In the genomic region with DNA sequence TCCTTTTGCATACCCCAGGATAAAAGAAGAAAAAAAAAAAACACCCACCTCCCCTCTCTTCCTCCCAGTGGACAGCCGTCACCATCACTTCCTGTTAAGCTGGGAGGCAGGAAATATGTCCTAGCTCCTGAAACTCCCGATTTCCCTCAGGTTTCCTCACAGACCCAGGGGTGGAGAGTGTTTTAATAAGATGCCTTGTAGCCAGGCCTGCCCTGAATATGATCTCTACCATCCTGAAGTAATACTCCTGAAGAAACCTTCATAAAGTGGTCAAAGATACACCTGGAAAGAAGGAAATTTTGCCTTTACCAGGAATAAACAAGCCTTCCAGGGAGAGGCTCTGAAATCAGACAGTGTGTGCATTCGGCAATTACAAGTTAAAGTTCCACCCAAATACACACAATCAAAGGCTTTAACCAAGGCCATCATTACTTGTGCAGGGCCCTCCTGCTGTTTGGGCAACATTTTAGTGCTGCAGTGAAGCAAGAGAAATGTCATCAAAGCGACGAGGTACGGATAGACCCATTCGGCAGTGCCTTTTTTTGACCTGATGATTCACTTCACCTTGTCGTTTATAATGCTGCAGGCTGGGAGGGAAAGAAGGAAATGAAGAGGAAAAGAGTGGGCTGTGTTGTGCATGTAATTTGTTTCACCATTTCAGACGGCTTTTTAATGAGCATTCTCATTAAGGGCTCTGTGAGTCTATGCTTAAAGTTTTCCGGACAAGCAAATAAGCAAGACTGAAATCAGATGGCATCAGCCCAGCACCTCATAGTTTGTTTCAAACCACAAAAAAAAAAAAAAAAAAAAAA, we compare ENCODE assay signal across 1 cellular context.
A peak's percentile ranks its signal among the peaks of the same experiment; 100 is the strongest.
TF ChIP-seq lines count a peak whose summit lies in the region.

No MANE protein-coding gene starts in this region.

TF ChIP-seq in HepG2, 621 proteins besides CTCF, POLR2A, EP300 and RAD21 (continued from another document and continues in another):
- TF ChIP-seq, protein P1, sequence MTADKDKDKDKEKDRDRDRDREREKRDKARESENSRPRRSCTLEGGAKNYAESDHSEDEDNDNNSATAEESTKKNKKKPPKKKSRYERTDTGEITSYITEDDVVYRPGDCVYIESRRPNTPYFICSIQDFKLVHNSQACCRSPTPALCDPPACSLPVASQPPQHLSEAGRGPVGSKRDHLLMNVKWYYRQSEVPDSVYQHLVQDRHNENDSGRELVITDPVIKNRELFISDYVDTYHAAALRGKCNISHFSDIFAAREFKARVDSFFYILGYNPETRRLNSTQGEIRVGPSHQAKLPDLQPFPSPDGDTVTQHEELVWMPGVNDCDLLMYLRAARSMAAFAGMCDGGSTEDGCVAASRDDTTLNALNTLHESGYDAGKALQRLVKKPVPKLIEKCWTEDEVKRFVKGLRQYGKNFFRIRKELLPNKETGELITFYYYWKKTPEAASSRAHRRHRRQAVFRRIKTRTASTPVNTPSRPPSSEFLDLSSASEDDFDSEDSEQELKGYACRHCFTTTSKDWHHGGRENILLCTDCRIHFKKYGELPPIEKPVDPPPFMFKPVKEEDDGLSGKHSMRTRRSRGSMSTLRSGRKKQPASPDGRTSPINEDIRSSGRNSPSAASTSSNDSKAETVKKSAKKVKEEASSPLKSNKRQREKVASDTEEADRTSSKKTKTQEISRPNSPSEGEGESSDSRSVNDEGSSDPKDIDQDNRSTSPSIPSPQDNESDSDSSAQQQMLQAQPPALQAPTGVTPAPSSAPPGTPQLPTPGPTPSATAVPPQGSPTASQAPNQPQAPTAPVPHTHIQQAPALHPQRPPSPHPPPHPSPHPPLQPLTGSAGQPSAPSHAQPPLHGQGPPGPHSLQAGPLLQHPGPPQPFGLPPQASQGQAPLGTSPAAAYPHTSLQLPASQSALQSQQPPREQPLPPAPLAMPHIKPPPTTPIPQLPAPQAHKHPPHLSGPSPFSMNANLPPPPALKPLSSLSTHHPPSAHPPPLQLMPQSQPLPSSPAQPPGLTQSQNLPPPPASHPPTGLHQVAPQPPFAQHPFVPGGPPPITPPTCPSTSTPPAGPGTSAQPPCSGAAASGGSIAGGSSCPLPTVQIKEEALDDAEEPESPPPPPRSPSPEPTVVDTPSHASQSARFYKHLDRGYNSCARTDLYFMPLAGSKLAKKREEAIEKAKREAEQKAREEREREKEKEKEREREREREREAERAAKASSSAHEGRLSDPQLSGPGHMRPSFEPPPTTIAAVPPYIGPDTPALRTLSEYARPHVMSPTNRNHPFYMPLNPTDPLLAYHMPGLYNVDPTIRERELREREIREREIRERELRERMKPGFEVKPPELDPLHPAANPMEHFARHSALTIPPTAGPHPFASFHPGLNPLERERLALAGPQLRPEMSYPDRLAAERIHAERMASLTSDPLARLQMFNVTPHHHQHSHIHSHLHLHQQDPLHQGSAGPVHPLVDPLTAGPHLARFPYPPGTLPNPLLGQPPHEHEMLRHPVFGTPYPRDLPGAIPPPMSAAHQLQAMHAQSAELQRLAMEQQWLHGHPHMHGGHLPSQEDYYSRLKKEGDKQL (CRISPR knock-in tag; IDR thresholded peaks at IDR 0.05; ENCODE audit: low read depth): peak; percentile 85
- TF ChIP-seq, protein P2, sequence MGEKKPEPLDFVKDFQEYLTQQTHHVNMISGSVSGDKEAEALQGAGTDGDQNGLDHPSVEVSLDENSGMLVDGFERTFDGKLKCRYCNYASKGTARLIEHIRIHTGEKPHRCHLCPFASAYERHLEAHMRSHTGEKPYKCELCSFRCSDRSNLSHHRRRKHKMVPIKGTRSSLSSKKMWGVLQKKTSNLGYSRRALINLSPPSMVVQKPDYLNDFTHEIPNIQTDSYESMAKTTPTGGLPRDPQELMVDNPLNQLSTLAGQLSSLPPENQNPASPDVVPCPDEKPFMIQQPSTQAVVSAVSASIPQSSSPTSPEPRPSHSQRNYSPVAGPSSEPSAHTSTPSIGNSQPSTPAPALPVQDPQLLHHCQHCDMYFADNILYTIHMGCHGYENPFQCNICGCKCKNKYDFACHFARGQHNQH (CRISPR knock-in tag; IDR thresholded peaks at IDR 0.05): peak; percentile 77; the same call in 1 of the 2 replicates
- TF ChIP-seq, protein P3, sequence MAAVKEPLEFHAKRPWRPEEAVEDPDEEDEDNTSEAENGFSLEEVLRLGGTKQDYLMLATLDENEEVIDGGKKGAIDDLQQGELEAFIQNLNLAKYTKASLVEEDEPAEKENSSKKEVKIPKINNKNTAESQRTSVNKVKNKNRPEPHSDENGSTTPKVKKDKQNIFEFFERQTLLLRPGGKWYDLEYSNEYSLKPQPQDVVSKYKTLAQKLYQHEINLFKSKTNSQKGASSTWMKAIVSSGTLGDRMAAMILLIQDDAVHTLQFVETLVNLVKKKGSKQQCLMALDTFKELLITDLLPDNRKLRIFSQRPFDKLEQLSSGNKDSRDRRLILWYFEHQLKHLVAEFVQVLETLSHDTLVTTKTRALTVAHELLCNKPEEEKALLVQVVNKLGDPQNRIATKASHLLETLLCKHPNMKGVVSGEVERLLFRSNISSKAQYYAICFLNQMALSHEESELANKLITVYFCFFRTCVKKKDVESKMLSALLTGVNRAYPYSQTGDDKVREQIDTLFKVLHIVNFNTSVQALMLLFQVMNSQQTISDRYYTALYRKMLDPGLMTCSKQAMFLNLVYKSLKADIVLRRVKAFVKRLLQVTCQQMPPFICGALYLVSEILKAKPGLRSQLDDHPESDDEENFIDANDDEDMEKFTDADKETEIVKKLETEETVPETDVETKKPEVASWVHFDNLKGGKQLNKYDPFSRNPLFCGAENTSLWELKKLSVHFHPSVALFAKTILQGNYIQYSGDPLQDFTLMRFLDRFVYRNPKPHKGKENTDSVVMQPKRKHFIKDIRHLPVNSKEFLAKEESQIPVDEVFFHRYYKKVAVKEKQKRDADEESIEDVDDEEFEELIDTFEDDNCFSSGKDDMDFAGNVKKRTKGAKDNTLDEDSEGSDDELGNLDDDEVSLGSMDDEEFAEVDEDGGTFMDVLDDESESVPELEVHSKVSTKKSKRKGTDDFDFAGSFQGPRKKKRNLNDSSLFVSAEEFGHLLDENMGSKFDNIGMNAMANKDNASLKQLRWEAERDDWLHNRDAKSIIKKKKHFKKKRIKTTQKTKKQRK (IDR thresholded peaks at IDR 0.05; ENCODE audit: low read length): no peak
- TF ChIP-seq ZNF292 (CRISPR knock-in tag; IDR thresholded peaks at IDR 0.05; ENCODE audit: borderline replicate concordance, low read depth) (peak; percentile 31; the same call in 1 of the 2 replicates), ZNF468 (CRISPR knock-in tag; IDR thresholded peaks at IDR 0.05) (no peak), BRCA1 (CRISPR knock-in tag; IDR thresholded peaks at IDR 0.05) (no peak), ZSCAN20 (CRISPR knock-in tag; IDR thresholded peaks at IDR 0.05; ENCODE audit: borderline replicate concordance) (no peak), JUN (CRISPR knock-in tag; IDR thresholded peaks at IDR 0.05) (no peak), HNF4G (IDR thresholded peaks at IDR 0.05; ENCODE audit: borderline replicate concordance, low read depth, low read length) (no peak; the same call in 1 of the 2 replicates), HNF4G (CRISPR knock-in tag; IDR thresholded peaks at IDR 0.05; ENCODE audit: borderline replicate concordance, low read depth) (no peak), ATAD3A (CRISPR knock-in tag; IDR thresholded peaks at IDR 0.05) (no peak), NR2F2 (IDR thresholded peaks at IDR 0.05; ENCODE audit: borderline replicate concordance, low read depth) (no peak; the same call in 1 of the 2 replicates), GATAD1 (CRISPR knock-in tag; IDR thresholded peaks at IDR 0.05) (0 out of 2 replicates have a peak, but pooled peaks have one; percentile 59), REPIN1 (CRISPR knock-in tag; IDR thresholded peaks at IDR 0.05; ENCODE audit: borderline replicate concordance, low read depth) (peak; percentile 25; the same call in 1 of the 2 replicates), ZNF564 (CRISPR knock-in tag; IDR thresholded peaks at IDR 0.05) (0 out of 2 replicates have a peak, but pooled peaks have one; percentile 57), MTF1 (CRISPR knock-in tag; IDR thresholded peaks at IDR 0.05) (no peak), SIX1 (CRISPR knock-in tag; IDR thresholded peaks at IDR 0.05; ENCODE audit: borderline replicate concordance) (no peak; the same call in 1 of the 2 replicates), ZMYM4 (CRISPR knock-in tag; IDR thresholded peaks at IDR 0.05) (no peak; the same call in 1 of the 2 replicates)
- TF ChIP-seq, protein P4, sequence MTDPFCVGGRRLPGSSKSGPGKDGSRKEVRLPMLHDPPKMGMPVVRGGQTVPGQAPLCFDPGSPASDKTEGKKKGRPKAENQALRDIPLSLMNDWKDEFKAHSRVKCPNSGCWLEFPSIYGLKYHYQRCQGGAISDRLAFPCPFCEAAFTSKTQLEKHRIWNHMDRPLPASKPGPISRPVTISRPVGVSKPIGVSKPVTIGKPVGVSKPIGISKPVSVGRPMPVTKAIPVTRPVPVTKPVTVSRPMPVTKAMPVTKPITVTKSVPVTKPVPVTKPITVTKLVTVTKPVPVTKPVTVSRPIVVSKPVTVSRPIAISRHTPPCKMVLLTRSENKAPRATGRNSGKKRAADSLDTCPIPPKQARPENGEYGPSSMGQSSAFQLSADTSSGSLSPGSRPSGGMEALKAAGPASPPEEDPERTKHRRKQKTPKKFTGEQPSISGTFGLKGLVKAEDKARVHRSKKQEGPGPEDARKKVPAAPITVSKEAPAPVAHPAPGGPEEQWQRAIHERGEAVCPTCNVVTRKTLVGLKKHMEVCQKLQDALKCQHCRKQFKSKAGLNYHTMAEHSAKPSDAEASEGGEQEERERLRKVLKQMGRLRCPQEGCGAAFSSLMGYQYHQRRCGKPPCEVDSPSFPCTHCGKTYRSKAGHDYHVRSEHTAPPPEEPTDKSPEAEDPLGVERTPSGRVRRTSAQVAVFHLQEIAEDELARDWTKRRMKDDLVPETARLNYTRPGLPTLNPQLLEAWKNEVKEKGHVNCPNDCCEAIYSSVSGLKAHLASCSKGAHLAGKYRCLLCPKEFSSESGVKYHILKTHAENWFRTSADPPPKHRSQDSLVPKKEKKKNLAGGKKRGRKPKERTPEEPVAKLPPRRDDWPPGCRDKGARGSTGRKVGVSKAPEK (CRISPR knock-in tag; IDR thresholded peaks at IDR 0.05; ENCODE audit: borderline replicate concordance): no peak
- TF ChIP-seq, protein P5, sequence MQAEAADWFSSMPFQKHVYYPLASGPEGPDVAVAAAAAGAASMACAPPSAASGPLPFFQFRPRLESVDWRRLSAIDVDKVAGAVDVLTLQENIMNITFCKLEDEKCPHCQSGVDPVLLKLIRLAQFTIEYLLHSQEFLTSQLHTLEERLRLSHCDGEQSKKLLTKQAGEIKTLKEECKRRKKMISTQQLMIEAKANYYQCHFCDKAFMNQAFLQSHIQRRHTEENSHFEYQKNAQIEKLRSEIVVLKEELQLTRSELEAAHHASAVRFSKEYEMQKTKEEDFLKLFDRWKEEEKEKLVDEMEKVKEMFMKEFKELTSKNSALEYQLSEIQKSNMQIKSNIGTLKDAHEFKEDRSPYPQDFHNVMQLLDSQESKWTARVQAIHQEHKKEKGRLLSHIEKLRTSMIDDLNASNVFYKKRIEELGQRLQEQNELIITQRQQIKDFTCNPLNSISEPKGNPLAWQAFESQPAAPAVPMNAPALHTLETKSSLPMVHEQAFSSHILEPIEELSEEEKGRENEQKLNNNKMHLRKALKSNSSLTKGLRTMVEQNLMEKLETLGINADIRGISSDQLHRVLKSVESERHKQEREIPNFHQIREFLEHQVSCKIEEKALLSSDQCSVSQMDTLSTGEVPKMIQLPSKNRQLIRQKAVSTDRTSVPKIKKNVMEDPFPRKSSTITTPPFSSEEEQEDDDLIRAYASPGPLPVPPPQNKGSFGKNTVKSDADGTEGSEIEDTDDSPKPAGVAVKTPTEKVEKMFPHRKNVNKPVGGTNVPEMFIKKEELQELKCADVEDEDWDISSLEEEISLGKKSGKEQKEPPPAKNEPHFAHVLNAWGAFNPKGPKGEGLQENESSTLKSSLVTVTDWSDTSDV (CRISPR knock-in tag; IDR thresholded peaks at IDR 0.05): no peak
- TF ChIP-seq, protein P6, sequence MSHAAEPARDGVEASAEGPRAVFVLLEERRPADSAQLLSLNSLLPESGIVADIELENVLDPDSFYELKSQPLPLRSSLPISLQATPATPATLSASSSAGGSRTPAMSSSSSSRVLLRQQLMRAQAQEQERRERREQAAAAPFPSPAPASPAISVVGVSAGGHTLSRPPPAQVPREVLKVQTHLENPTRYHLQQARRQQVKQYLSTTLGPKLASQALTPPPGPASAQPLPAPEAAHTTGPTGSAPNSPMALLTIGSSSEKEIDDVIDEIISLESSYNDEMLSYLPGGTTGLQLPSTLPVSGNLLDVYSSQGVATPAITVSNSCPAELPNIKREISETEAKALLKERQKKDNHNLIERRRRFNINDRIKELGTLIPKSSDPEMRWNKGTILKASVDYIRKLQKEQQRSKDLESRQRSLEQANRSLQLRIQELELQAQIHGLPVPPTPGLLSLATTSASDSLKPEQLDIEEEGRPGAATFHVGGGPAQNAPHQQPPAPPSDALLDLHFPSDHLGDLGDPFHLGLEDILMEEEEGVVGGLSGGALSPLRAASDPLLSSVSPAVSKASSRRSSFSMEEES (CRISPR knock-in tag; IDR thresholded peaks at IDR 0.05): no peak; the same call in 1 of the 2 replicates
- TF ChIP-seq, protein P7, sequence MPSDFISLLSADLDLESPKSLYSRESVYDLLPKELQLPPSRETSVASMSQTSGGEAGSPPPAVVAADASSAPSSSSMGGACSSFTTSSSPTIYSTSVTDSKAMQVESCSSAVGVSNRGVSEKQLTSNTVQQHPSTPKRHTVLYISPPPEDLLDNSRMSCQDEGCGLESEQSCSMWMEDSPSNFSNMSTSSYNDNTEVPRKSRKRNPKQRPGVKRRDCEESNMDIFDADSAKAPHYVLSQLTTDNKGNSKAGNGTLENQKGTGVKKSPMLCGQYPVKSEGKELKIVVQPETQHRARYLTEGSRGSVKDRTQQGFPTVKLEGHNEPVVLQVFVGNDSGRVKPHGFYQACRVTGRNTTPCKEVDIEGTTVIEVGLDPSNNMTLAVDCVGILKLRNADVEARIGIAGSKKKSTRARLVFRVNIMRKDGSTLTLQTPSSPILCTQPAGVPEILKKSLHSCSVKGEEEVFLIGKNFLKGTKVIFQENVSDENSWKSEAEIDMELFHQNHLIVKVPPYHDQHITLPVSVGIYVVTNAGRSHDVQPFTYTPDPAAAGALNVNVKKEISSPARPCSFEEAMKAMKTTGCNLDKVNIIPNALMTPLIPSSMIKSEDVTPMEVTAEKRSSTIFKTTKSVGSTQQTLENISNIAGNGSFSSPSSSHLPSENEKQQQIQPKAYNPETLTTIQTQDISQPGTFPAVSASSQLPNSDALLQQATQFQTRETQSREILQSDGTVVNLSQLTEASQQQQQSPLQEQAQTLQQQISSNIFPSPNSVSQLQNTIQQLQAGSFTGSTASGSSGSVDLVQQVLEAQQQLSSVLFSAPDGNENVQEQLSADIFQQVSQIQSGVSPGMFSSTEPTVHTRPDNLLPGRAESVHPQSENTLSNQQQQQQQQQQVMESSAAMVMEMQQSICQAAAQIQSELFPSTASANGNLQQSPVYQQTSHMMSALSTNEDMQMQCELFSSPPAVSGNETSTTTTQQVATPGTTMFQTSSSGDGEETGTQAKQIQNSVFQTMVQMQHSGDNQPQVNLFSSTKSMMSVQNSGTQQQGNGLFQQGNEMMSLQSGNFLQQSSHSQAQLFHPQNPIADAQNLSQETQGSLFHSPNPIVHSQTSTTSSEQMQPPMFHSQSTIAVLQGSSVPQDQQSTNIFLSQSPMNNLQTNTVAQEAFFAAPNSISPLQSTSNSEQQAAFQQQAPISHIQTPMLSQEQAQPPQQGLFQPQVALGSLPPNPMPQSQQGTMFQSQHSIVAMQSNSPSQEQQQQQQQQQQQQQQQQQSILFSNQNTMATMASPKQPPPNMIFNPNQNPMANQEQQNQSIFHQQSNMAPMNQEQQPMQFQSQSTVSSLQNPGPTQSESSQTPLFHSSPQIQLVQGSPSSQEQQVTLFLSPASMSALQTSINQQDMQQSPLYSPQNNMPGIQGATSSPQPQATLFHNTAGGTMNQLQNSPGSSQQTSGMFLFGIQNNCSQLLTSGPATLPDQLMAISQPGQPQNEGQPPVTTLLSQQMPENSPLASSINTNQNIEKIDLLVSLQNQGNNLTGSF (CRISPR knock-in tag; IDR thresholded peaks at IDR 0.05): no peak
